ENCODE assay signal across 14 cellular contexts in genomic region chr22:36184433-36185035, GRCh38. TPM values are rescaled to one million over a fixed set of nuclear protein-coding genes. Genes with fewer than 3 reads are reported as not detected.
DNase-seq lines count a peak whose midpoint lies in the region; ATAC-seq and TF ChIP-seq lines count a peak whose summit lies in the region.
"Had no signal": no experiment of that assay in that cellular context is flagged by ENCODE, and none has a peak within 500 bp of the region (broad histone marks: within the 10 kb centered on the region; RNA-seq: fewer than 3 reads in every experiment).

No MANE protein-coding gene starts in this region.

- no peak for TF ChIP-seq EP300 in suprapubic skin (IDR thresholded peaks at IDR 0.05)

- H3K4me1 Mint-ChIP-seq in stimulated activated effector memory CD8-positive, alpha-beta T cell treated with anti-CD3 and anti-CD28 coated beads, Interleukin-12 subunit alpha, Interleukin-12 subunit beta, amount 100 ng/mL, for 72 hours = no peaks in the 10 kb centered on the region

- DNase-seq in MG63 (peak; percentile 56), astrocyte of the hippocampus (ENCODE audit: low read depth, low spot score) (peak; percentile 46), foreskin fibroblast (peak; percentile 21 to 76), suprapubic skin (ENCODE audit: low spot score in 2 of 2) (no peak)
- no peak for DNase-seq in stimulated activated effector memory CD8-positive, alpha-beta T cell treated with anti-CD3 and anti-CD28 coated beads, Interleukin-12 subunit alpha, Interleukin-12 subunit beta, amount 100 ng/mL, for 72 hours (ENCODE audit: low spot score in 2 of 2)
- DNase-seq in stimulated activated naive CD8-positive, alpha-beta T cell treated with anti-CD3 and anti-CD28 coated beads, Interleukin-15, Interleukin-2, amounts not matched to agents 100 U/mL and 50 U/mL, for 24 hours = no peak
- DNase-seq: activated CD4-positive, alpha-beta T cell treated with anti-CD3 and anti-CD28 coated beads, Interleukin-2, amount 50 U/mL, for 48 hours; CD4-positive, alpha-beta T cell; kidney glomerular epithelial cell; retina; tibial artery had no signal

- TF ChIP-seq CTCF in foreskin fibroblast (IDR thresholded peaks at IDR 0.05; ENCODE audit: low read depth, low read length) = no peak
- TF ChIP-seq CTCF in suprapubic skin (IDR thresholded peaks at IDR 0.05) = no peak

- H3K36me3 ChIP-seq in MG63 (no peaks in the 10 kb centered on the region), suprapubic skin (no peaks in the 10 kb centered on the region)
- H3K36me3 ChIP-seq: cardiac muscle cell, tibial artery had no signal

- H3K4me1 ChIP-seq in suprapubic skin = peaks cover 14% of the 10 kb centered on the region

- no peaks in the 10 kb centered on the region for H3K27me3 ChIP-seq in MG63
- no peaks in the 10 kb centered on the region for H3K27me3 ChIP-seq in suprapubic skin
- H3K27me3 ChIP-seq: cardiac muscle cell, tibial artery had no signal

- no peaks in the 10 kb centered on the region for H3K9me3 ChIP-seq in MG63
- H3K9me3 ChIP-seq in suprapubic skin = no peaks in the 10 kb centered on the region
- H3K9me3 ChIP-seq: tibial artery had no signal

- no peak overlapping the region for H3K27ac ChIP-seq in suprapubic skin
- H3K27ac ChIP-seq: cardiac muscle cell, tibial artery had no signal

- H3K9me3 Mint-ChIP-seq in stimulated activated effector memory CD8-positive, alpha-beta T cell treated with anti-CD3 and anti-CD28 coated beads, Interleukin-12 subunit alpha, Interleukin-12 subunit beta, amount 100 ng/mL, for 72 hours = no peaks in the 10 kb centered on the region
- H3K9me3 Mint-ChIP-seq: CD4-positive, alpha-beta T cell had no signal

- H3K27ac Mint-ChIP-seq in stimulated activated effector memory CD8-positive, alpha-beta T cell treated with anti-CD3 and anti-CD28 coated beads, Interleukin-12 subunit alpha, Interleukin-12 subunit beta, amount 100 ng/mL, for 72 hours = peak overlapping the region; percentile 54
- H3K27ac Mint-ChIP-seq: CD4-positive, alpha-beta T cell had no signal

- TF ChIP-seq POLR2A in suprapubic skin (IDR thresholded peaks at IDR 0.05) = no peak

- H3K4me3 ChIP-seq in MG63 = no peak overlapping the region
- no peak overlapping the region for H3K4me3 ChIP-seq in foreskin fibroblast (ENCODE audit: low read depth in 1 of 2, low read length in 2 of 2)
- H3K4me3 ChIP-seq in suprapubic skin = no peak overlapping the region
- H3K4me3 ChIP-seq: cardiac muscle cell, tibial artery had no signal

- ATAC-seq in stimulated activated effector memory CD8-positive, alpha-beta T cell treated with anti-CD3 and anti-CD28 coated beads, Interleukin-12 subunit alpha, Interleukin-12 subunit beta, amount 100 ng/mL, for 72 hours = no peak
- ATAC-seq in GM19452 (IDR thresholded peaks at IDR 0.05; ENCODE audit: unreplicated experiment) = no peak
- no peak for ATAC-seq in stimulated activated naive CD8-positive, alpha-beta T cell treated with anti-CD3 and anti-CD28 coated beads, Interleukin-15, Interleukin-2, amounts not matched to agents 100 U/mL and 50 U/mL, for 24 hours

- WGBS in suprapubic skin = 79% methylated on average over 10 of the region's 10 CpGs

- no peaks in the 10 kb centered on the region for H3K36me3 Mint-ChIP-seq in stimulated activated effector memory CD8-positive, alpha-beta T cell treated with anti-CD3 and anti-CD28 coated beads, Interleukin-12 subunit alpha, Interleukin-12 subunit beta, amount 100 ng/mL, for 72 hours

- no peak overlapping the region for H3K4me3 Mint-ChIP-seq in stimulated activated effector memory CD8-positive, alpha-beta T cell treated with anti-CD3 and anti-CD28 coated beads, Interleukin-12 subunit alpha, Interleukin-12 subunit beta, amount 100 ng/mL, for 72 hours
- H3K4me3 Mint-ChIP-seq: CD4-positive, alpha-beta T cell had no signal

RNA-seq across cellular contexts. Expression of gene APOL4, which starts 17.1 kb away (rescaled TPM):
- not detected in 2 replicates for total RNA-seq in MG63 (2014; rRNA removed; shearing (Covaris generic); ENCODE audit: low replicate concordance)
- 1 to 10 TPM; 3.3 to 7.9 (median 6.4) TPM for total RNA-seq in suprapubic skin
- total RNA-seq: CD4-positive, alpha-beta T cell; Daoy had no signal

RNA-seq across cellular contexts. Expression of gene APOL3, which starts 24.0 kb away (rescaled TPM):
- total RNA-seq in MG63 (2014; rRNA removed; shearing (Covaris generic); ENCODE audit: low replicate concordance) = 11.8 and 17.6 TPM in 2 replicates
- total RNA-seq in suprapubic skin = 10 to 100 TPM; 29.7 to 46.7 (median 34.0) TPM
- total RNA-seq: cardiac muscle cell had no signal

RNA-seq across cellular contexts. Expression of gene APOL2, which starts 54.8 kb away (rescaled TPM):
- total RNA-seq in MG63 (2014; rRNA removed; shearing (Covaris generic); ENCODE audit: low replicate concordance) = 43.4 and 57.9 TPM in 2 replicates
- total RNA-seq in suprapubic skin = 10 to 100 TPM; 15.3 to 21.8 (median 17.1) TPM

Comparison
In these comparisons a context has a peak if more than half of its experiments do, and no peak if none do; other contexts are left out.
1. DNase-seq: peak in MG63 (single experiment), astrocyte of the hippocampus (single experiment) and foreskin fibroblast (2 of 2); none in stimulated activated effector memory CD8-positive, alpha-beta T cell treated with anti-CD3 and anti-CD28 coated beads, Interleukin-12 subunit alpha, Interleukin-12 subunit beta, amount 100 ng/mL, for 72 hours (0 of 2), stimulated activated naive CD8-positive, alpha-beta T cell treated with anti-CD3 and anti-CD28 coated beads, Interleukin-15, Interleukin-2, amounts not matched to agents 100 U/mL and 50 U/mL, for 24 hours (single experiment) and suprapubic skin (0 of 2).